ENCODE assay signal across 8 cellular contexts in genomic region chr2:96537066-96537733, GRCh38. TPM values are rescaled to one million over a fixed set of nuclear protein-coding genes. Genes with fewer than 3 reads are reported as not detected.
DNase-seq lines count a peak whose midpoint lies in the region; FAIRE-seq and TF ChIP-seq lines count a peak whose summit lies in the region.

No MANE protein-coding gene starts in this region.

- FAIRE-seq in bronchial epithelial cell (lab: Jason Lieb, UNC), result no peak

- H3K27me3 ChIP-seq in bronchial epithelial cell (ENCODE audit: control insufficient read depth, insufficient read depth, low read length), result no peaks in the 10 kb centered on the region

- H3K36me3 ChIP-seq in bronchial epithelial cell (ENCODE audit: control insufficient read depth, insufficient read depth, low read length), result no peaks in the 10 kb centered on the region

- DNase-seq in GDM1 (lab: John Stamatoyannopoulos, UW) (peak; percentile 93), H4 (ENCODE audit: low spot score) (peak; percentile 60), LHCN-M2 (ENCODE audit: low read depth) (peak; percentile 70), bronchial epithelial cell (ENCODE audit: low read depth) (no peak), kidney tubule cell (ENCODE audit: low spot score) (peak; percentile 67), NCI-H2029 treated with DMSO at 0.1 percent for 48 hours (lab: John Stamatoyannopoulos, UW) (no peak)
- peak; percentile 69 for DNase-seq in stimulated activated CD4-positive, alpha-beta T cell treated with anti-CD3 and anti-CD28 coated beads, Interleukin-2, amount 100 ng/mL, for 4 hours (ENCODE audit: low read depth)

- TF ChIP-seq CTCF in WI38 (IDR thresholded peaks at IDR 0.05; ENCODE audit: low read depth, low read length), result no peak
- no peak for TF ChIP-seq CTCF in bronchial epithelial cell (IDR thresholded peaks at IDR 0.05; ENCODE audit: insufficient read depth, low read length, severe bottlenecking)

- H3K4me3 ChIP-seq in WI38 (ENCODE audit: low read depth, low read length) (peak overlapping the region; percentile 76), bronchial epithelial cell (ENCODE audit: low read depth, low read length) (peak overlapping the region; percentile 51)

RNA-seq across cellular contexts. Expression of gene ARID5A, which starts 0.6 kb away (rescaled TPM):
- total RNA-seq in H4 (2014; rRNA removed; shearing (Covaris generic)), result 4.8 and 9.8 TPM in 2 replicates
- total RNA-seq in LHCN-M2 (2014; rRNA removed), result 11.7 and 11.9 TPM in 2 replicates
- 10.8 TPM for polyA plus RNA-seq in LHCN-M2 (2012)
- total RNA-seq in bronchial epithelial cell, result 2.9 and 3.7 TPM in 2 replicates

RNA-seq across cellular contexts. Expression of gene NEURL3, which starts 32.0 kb away (rescaled TPM):
- total RNA-seq in H4 (2014; rRNA removed; shearing (Covaris generic)), result not detected in 2 replicates
- total RNA-seq in LHCN-M2 (2014; rRNA removed), result not detected in 2 replicates
- polyA plus RNA-seq in LHCN-M2 (2012), result not detected
- not detected in 2 replicates for total RNA-seq in bronchial epithelial cell

Comparison
In these comparisons a context has a peak if more than half of its experiments do, and no peak if none do; other contexts are left out.
1. DNase-seq: peak in GDM1 (single experiment), H4 (single experiment), LHCN-M2 (single experiment), kidney tubule cell (single experiment) and stimulated activated CD4-positive, alpha-beta T cell treated with anti-CD3 and anti-CD28 coated beads, Interleukin-2, amount 100 ng/mL, for 4 hours (single experiment); none in bronchial epithelial cell (single experiment) and NCI-H2029 treated with DMSO at 0.1 percent for 48 hours (single experiment).